Comparison of ENCODE assay signal across 2 cellular contexts in the genomic region with DNA sequence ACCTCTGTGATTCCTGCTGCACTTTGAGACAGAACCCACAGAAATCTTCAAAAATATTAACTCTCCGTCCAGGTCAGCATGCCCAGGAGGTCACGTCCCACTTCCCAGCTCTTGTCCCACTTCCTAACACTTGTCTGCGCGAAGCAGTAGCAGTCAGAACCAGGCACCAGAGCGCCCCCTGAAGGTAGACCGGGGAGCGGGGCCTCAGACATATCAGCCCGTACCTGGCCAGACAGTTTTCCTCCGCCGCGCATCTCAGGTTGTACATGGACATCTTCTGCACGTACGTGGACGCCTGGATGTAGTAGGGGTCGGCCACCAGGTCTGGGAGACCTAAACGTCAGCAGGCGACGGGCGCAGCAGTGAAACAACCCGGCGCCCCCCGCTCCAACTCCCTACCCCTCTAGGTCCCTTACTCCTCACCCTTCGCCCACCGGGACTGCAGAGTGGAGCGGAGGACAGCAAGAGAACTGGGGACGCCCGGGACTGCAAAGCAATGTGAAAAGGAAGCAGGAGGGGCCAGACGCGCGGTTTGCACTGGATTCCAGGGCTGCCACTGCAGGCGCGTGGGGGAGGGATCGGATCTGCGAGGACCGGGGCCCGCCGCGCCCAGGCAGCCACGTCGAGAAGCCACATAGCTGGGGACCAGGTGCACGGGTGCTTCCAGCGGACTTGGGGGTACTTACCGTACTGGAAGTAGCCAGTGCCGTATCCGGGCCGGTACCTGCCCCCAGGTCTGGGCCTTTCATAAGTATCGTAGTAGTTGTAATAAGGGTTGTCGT.
A peak's percentile ranks its signal among the peaks of the same experiment; 100 is the strongest.
TF ChIP-seq lines count a peak whose summit lies in the region.

No MANE protein-coding gene starts in this region.

TF ChIP-seq in Ishikawa, 13 proteins besides CTCF, POLR2A, EP300 and RAD21 (continued from another document):
- TF ChIP-seq EGR1 (IDR thresholded peaks at IDR 0.05) (no peak), YY1 (IDR thresholded peaks at IDR 0.05; ENCODE audit: low read depth) (no peak)
- TF ChIP-seq, protein P1, sequence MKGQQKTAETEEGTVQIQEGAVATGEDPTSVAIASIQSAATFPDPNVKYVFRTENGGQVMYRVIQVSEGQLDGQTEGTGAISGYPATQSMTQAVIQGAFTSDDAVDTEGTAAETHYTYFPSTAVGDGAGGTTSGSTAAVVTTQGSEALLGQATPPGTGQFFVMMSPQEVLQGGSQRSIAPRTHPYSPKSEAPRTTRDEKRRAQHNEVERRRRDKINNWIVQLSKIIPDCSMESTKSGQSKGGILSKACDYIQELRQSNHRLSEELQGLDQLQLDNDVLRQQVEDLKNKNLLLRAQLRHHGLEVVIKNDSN (IDR thresholded peaks at IDR 0.05), result no peak

TF ChIP-seq in SK-N-SH, 30 proteins besides CTCF, POLR2A, EP300 and RAD21 (continued from another document):
- TF ChIP-seq, protein P2, sequence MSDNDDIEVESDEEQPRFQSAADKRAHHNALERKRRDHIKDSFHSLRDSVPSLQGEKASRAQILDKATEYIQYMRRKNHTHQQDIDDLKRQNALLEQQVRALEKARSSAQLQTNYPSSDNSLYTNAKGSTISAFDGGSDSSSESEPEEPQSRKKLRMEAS (IDR thresholded peaks at IDR 0.05; ENCODE audit: low read depth), result no peak; the same call in 1 of the 2 replicates
- TF ChIP-seq ELF1 (IDR thresholded peaks at IDR 0.05) (no peak), POLR2AphosphoS5 (IDR thresholded peaks at IDR 0.05; ENCODE audit: low read depth, low read length) (0 out of 2 replicates have a peak, but pooled peaks have one; percentile 6), CHD2 (IDR thresholded peaks at IDR 0.05; ENCODE audit: low read length, partially characterized antibody) (peak; percentile 23)
- TF ChIP-seq, protein P3, sequence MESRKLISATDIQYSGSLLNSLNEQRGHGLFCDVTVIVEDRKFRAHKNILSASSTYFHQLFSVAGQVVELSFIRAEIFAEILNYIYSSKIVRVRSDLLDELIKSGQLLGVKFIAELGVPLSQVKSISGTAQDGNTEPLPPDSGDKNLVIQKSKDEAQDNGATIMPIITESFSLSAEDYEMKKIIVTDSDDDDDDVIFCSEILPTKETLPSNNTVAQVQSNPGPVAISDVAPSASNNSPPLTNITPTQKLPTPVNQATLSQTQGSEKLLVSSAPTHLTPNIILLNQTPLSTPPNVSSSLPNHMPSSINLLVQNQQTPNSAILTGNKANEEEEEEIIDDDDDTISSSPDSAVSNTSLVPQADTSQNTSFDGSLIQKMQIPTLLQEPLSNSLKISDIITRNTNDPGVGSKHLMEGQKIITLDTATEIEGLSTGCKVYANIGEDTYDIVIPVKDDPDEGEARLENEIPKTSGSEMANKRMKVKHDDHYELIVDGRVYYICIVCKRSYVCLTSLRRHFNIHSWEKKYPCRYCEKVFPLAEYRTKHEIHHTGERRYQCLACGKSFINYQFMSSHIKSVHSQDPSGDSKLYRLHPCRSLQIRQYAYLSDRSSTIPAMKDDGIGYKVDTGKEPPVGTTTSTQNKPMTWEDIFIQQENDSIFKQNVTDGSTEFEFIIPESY (IDR thresholded peaks at IDR 0.05; ENCODE audit: borderline replicate concordance, low read depth), result no peak
TF ChIP-seq in SK-N-SH: peak in this region for 4.
